8 cellular contexts compared by ENCODE assay signal in genomic region chr11:72103754-72104167, GRCh38. TPM values are rescaled to one million over a fixed set of nuclear protein-coding genes. Genes with fewer than 3 reads are reported as not detected.
A peak's percentile ranks its signal among the peaks of the same experiment; 100 is the strongest.
DNase-seq lines count a peak whose midpoint lies in the region; ATAC-seq and TF ChIP-seq lines count a peak whose summit lies in the region.

No MANE protein-coding gene starts in this region.

- H3K9me3 ChIP-seq in gastroesophageal sphincter = no peaks in the 10 kb centered on the region
- no peaks in the 10 kb centered on the region for H3K9me3 ChIP-seq in skeletal muscle tissue (ENCODE audit: control insufficient read depth in 3 of 3, low read length in 3 of 3)

- peak overlapping the region; percentile 78 for H3K4me2 ChIP-seq in GM23338

- H4K20me1 ChIP-seq in GM23338 (replicated peaks; ENCODE audit: insufficient read depth) = no peaks in the 10 kb centered on the region; the same call in none of the 2 replicates

- H3K4me1 Mint-ChIP-seq in GM23338 = peaks cover 29% of the 10 kb centered on the region
- H3K4me1 Mint-ChIP-seq in activated B cell treated with CpG ODN at 0.5 μM for 24 hours = peaks cover 46% of the 10 kb centered on the region

- H3K4me3 Mint-ChIP-seq in GM23338 = peak overlapping the region; percentile 96
- peak overlapping the region; percentile 96 for H3K4me3 Mint-ChIP-seq in activated B cell treated with CpG ODN at 0.5 μM for 24 hours

- no peak overlapping the region for H2AFZ ChIP-seq in GM23338

- H3K9me3 Mint-ChIP-seq in GM23338 = no peaks in the 10 kb centered on the region; the same call in 2 of the 3 replicates
- H3K9me3 Mint-ChIP-seq in activated B cell treated with CpG ODN at 0.5 μM for 24 hours = no peaks in the 10 kb centered on the region

- 83 to 86% methylated on average over 9 to 10 of the region's 11 CpGs for WGBS in gastroesophageal sphincter (ENCODE audit: low coverage in 1 of 2), 2 donors

- H3K36me3 ChIP-seq in GM23338 (ENCODE audit: insufficient read depth) (no peaks in the 10 kb centered on the region; the same call in 1 of the 2 replicates), gastroesophageal sphincter (peaks cover 0 to 33% of the 10 kb centered on the region in 2 donors), skeletal muscle tissue (ENCODE audit: control insufficient read depth in 3 of 3, insufficient read depth in 3 of 3, low read length in 3 of 3) (peaks cover 18 to 19% (median 18%) of the 10 kb centered on the region in 3 donors)

- no peak for ATAC-seq in GM23338
- ATAC-seq in activated B cell treated with CpG ODN at 0.5 μM for 24 hours (ENCODE audit: low read depth) = no peak
- no peak for ATAC-seq in gastroesophageal sphincter
- ATAC-seq in HG03520 (IDR thresholded peaks at IDR 0.05; ENCODE audit: unreplicated experiment) = no peak
- no peak for ATAC-seq in GM18520 (IDR thresholded peaks at IDR 0.05; ENCODE audit: unreplicated experiment)

- CTCF ChIA-PET in activated B cell treated with CpG ODN at 0.5 μM for 24 hours (lab: Charles Lee) = no interaction called here

- peaks cover 9% of the 10 kb centered on the region; the same call in 1 of the 2 replicates for H3F3A ChIP-seq in GM23338 (replicated peaks; ENCODE audit: low read depth)

- TF ChIP-seq POLR2A in gastroesophageal sphincter (IDR thresholded peaks at IDR 0.05) = no peak

- H3K27me3 Mint-ChIP-seq in GM23338 (ENCODE audit: insufficient read depth, low read depth, poor library complexity) (peaks cover 13% of the 10 kb centered on the region), activated B cell treated with CpG ODN at 0.5 μM for 24 hours (no peaks in the 10 kb centered on the region)

- no peaks in the 10 kb centered on the region for H3K9me2 ChIP-seq in GM23338 (ENCODE audit: insufficient read depth)

- peaks cover 24% of the 10 kb centered on the region for H3K36me3 Mint-ChIP-seq in GM23338 (ENCODE audit: low read depth)
- H3K36me3 Mint-ChIP-seq in activated B cell treated with CpG ODN at 0.5 μM for 24 hours (ENCODE audit: low read depth) = peaks cover 46% of the 10 kb centered on the region

- DNase-seq in GM23338 (ENCODE audit: low spot score) = no peak
- no peak for DNase-seq in activated B cell treated with CpG ODN at 0.5 μM for 24 hours
- DNase-seq in NCI-H2081 treated with DMSO at 0.1 percent for 48 hours (lab: John Stamatoyannopoulos, UW) = no peak
- no peak for DNase-seq in stimulated activated CD4-positive, alpha-beta T cell treated with anti-CD3 and anti-CD28 coated beads, Interleukin-4, amount 100 ng/mL, for 4 hours

- peaks cover 29% of the 10 kb centered on the region for H3K79me2 ChIP-seq in GM23338 (replicated peaks; ENCODE audit: insufficient read depth)

- H3K4me3 ChIP-seq in GM23338 = peak overlapping the region; percentile 54
- H3K4me3 ChIP-seq in gastroesophageal sphincter = peak overlapping the region; percentile 22 to 71
- H3K4me3 ChIP-seq in skeletal muscle tissue (ENCODE audit: low read length in 3 of 3) = peak overlapping the region; percentile 86 to 88 (median 88)

- H3K4me1 ChIP-seq in GM23338 (ENCODE audit: insufficient read depth) (peaks cover 6% of the 10 kb centered on the region; the same call in 1 of the 2 replicates), gastroesophageal sphincter (peaks cover 0 to 49% (median 24%) of the 10 kb centered on the region in 3 donors), skeletal muscle tissue (ENCODE audit: control insufficient read depth in 3 of 3, insufficient read depth in 3 of 3, low read length in 3 of 3) (peaks cover 45 to 48% (median 47%) of the 10 kb centered on the region in 3 donors)

- H3K27ac Mint-ChIP-seq in GM23338 = peak overlapping the region; percentile 98
- peak overlapping the region; percentile 93 for H3K27ac Mint-ChIP-seq in activated B cell treated with CpG ODN at 0.5 μM for 24 hours

- POLR2A ChIA-PET in activated B cell treated with CpG ODN at 0.5 μM for 24 hours (lab: Charles Lee) = interaction anchor here (0.8 to 4.9 kb wide), 3 partner anchors 9 to 68 kb away, joined by 3 to 31 read pairs (median 4); partner anchors contain the start of gene ANAPC15

- peak in 1 of 2 experiments; percentile 5; a peak in 1 of 4 replicates for TF ChIP-seq CTCF in GM23338 (conservative IDR thresholded peaks at IDR 0.05; ENCODE audit: low read depth in 2 of 2)
- no peak for TF ChIP-seq CTCF in activated B cell treated with CpG ODN at 0.5 μM for 24 hours (IDR thresholded peaks at IDR 0.05)
- TF ChIP-seq CTCF in gastroesophageal sphincter (IDR thresholded peaks at IDR 0.05) = no peak

- intact Hi-C loops in activated B cell treated with CpG ODN at 0.5 μM for 24 hours (cut with micrococcal nuclease) = loop anchor here (1.0 to 2.0 kb wide), 5 partner anchors 9 to 119 kb away; partner anchors contain the start of genes ANAPC15, LRRC51 and NUMA1

- H3K27ac ChIP-seq in GM23338 (ENCODE audit: low read depth) (peak overlapping the region; percentile 90), gastroesophageal sphincter (peak overlapping the region; percentile 83 to 97 (median 93)), skeletal muscle tissue (ENCODE audit: low read depth, low read length) (peak overlapping the region; percentile 96)

- H3K9ac ChIP-seq in skeletal muscle tissue (ENCODE audit: low read depth in 1 of 3, low read length in 3 of 3) = peak overlapping the region; percentile 77 to 87 (median 79)

- H3K27me3 ChIP-seq in GM23338 (ENCODE audit: insufficient read depth) (no peaks in the 10 kb centered on the region), gastroesophageal sphincter (no peaks in the 10 kb centered on the region), skeletal muscle tissue (ENCODE audit: control insufficient read depth in 3 of 3, insufficient read depth in 3 of 3, low read length in 3 of 3) (no peaks in the 10 kb centered on the region)

- no peak for TF ChIP-seq EP300 in gastroesophageal sphincter (IDR thresholded peaks at IDR 0.05)

TF ChIP-seq in GM23338, 12 proteins besides CTCF, POLR2A, EP300 and RAD21 (continues in another document):
- TF ChIP-seq ZNF331 (CRISPR knock-in tag; IDR thresholded peaks at IDR 0.05; ENCODE audit: low read depth) (no peak), EZH2 (IDR thresholded peaks at IDR 0.05; ENCODE audit: low read depth, unreplicated experiment) (no peak), NANOG (IDR thresholded peaks at IDR 0.05; ENCODE audit: borderline replicate concordance) (no peak), JUNB (IDR thresholded peaks at IDR 0.05; ENCODE audit: unreplicated experiment) (no peak), EZH2phosphoT487 (IDR thresholded peaks at IDR 0.05; ENCODE audit: unreplicated experiment) (no peak)

RNA-seq across cellular contexts. Expression of gene LAMTOR1, which starts 0.7 kb away (rescaled TPM):
- 106 and 112 TPM in 2 replicates for total RNA-seq in GM23338 (2014; rRNA removed; shearing (Covaris generic))
- polyA plus RNA-seq in GM23338 (2016; fragmentation: Nextera tagmentation; extraction: Ambion mirVana) = 157 and 168 TPM in 2 replicates
- 87.2 and 87.6 TPM in 2 replicates for total RNA-seq in activated B cell treated with CpG ODN at 0.5 μM for 24 hours
- total RNA-seq in gastroesophageal sphincter = 100 to 1,000 TPM in 1 of 4 donors, 10 to 100 TPM in 3; 87.1 to 103 (median 98.2) TPM
- 42.3 TPM for total RNA-seq in skeletal muscle tissue

RNA-seq across cellular contexts. Expression of gene TOMT, which starts 2.0 kb away (rescaled TPM):
- total RNA-seq in GM23338 (2014; rRNA removed; shearing (Covaris generic)) = not detected in 2 replicates
- not detected in 2 replicates for polyA plus RNA-seq in GM23338 (2016; fragmentation: Nextera tagmentation; extraction: Ambion mirVana)
- total RNA-seq in activated B cell treated with CpG ODN at 0.5 μM for 24 hours (not detected in 2 replicates), gastroesophageal sphincter (not detected), skeletal muscle tissue (not detected)

RNA-seq across cellular contexts. Expression of gene ANAPC15, which starts 8.7 kb away (rescaled TPM):
- total RNA-seq in GM23338 (2014; rRNA removed; shearing (Covaris generic)) = 42.3 and 52.1 TPM in 2 replicates
- polyA plus RNA-seq in GM23338 (2016; fragmentation: Nextera tagmentation; extraction: Ambion mirVana) = 110 and 117 TPM in 2 replicates
- total RNA-seq in activated B cell treated with CpG ODN at 0.5 μM for 24 hours (44.4 and 56.3 TPM in 2 replicates), gastroesophageal sphincter (10 to 100 TPM; 37.0 to 55.6 (median 39.1) TPM), skeletal muscle tissue (7.8 TPM)

RNA-seq across cellular contexts. Expression of gene LRRC51, which starts 23.1 kb away (rescaled TPM):
- total RNA-seq in GM23338 (2014; rRNA removed; shearing (Covaris generic)) = 3.6 and 4.3 TPM in 2 replicates
- 4.2 and 4.8 TPM in 2 replicates for polyA plus RNA-seq in GM23338 (2016; fragmentation: Nextera tagmentation; extraction: Ambion mirVana)
- total RNA-seq in activated B cell treated with CpG ODN at 0.5 μM for 24 hours = 4.1 and 4.5 TPM in 2 replicates
- total RNA-seq in gastroesophageal sphincter = 10 to 100 TPM in 2 of 4 donors, 1 to 10 TPM in 2; 6.4 to 18.4 (median 10.7) TPM
- 2.6 TPM for total RNA-seq in skeletal muscle tissue

RNA-seq across cellular contexts. Expression of gene NUMA1, which starts 23.4 kb away (rescaled TPM):
- 90.5 and 104 TPM in 2 replicates for total RNA-seq in GM23338 (2014; rRNA removed; shearing (Covaris generic))
- polyA plus RNA-seq in GM23338 (2016; fragmentation: Nextera tagmentation; extraction: Ambion mirVana) = 30.4 and 33.2 TPM in 2 replicates
- total RNA-seq in activated B cell treated with CpG ODN at 0.5 μM for 24 hours (146 and 163 TPM in 2 replicates), gastroesophageal sphincter (100 to 1,000 TPM; 235 to 370 (median 290) TPM), skeletal muscle tissue (177 TPM)
